1 cellular context compared by ENCODE assay signal in genomic region chr2:201114846-201115245, GRCh38.
TF ChIP-seq lines count a peak whose summit lies in the region.

No MANE protein-coding gene starts in this region.

TF ChIP-seq in endothelial cell of umbilical vein, 7 proteins besides CTCF, POLR2A, EP300 and RAD21:
- TF ChIP-seq MYC (IDR thresholded peaks at IDR 0.05; ENCODE audit: low read depth, low read length) (no peak), FOS (IDR thresholded peaks at IDR 0.05; ENCODE audit: borderline replicate concordance, insufficient read depth, low read length) (no peak), MAX (IDR thresholded peaks at IDR 0.05; ENCODE audit: insufficient read depth, insufficient read length) (no peak), EZH2 (IDR thresholded peaks at IDR 0.05; ENCODE audit: borderline replicate concordance, low read depth, low read length, severe bottlenecking) (no peak), GATA2 (IDR thresholded peaks at IDR 0.05; ENCODE audit: insufficient read depth, insufficient read length, low read depth, low read length) (no peak), POLR2AphosphoS5 (IDR thresholded peaks at IDR 0.05; ENCODE audit: insufficient read depth, low read depth, low read length) (no peak), JUN (IDR thresholded peaks at IDR 0.05; ENCODE audit: borderline replicate concordance, insufficient read depth, insufficient read length, low read depth) (no peak)
